ENCODE assay signal across 8 cellular contexts in the genomic region with DNA sequence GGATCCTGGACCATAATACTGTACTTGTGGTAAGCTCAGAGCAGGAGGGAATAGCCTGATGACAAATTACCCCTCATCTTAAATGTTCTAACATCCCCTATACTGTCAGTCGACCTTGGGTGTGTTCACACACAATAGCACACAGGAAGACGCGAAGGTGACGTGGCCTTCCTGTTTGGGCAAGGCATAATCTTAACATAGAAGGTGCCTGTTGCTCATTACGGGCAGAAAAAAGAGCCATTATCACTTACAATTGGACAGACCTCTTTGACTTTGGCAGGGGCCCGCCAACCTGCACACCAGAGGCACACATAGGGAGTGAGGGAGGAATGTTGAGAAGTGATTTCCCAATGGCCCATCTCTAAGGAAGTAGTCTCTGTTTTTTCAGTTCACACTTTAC.
DNase-seq lines count a peak whose midpoint lies in the region; ATAC-seq and TF ChIP-seq lines count a peak whose summit lies in the region.

No MANE protein-coding gene starts in this region.

- DNase-seq in Peyer's patch = peak in 2 of 3 donors; percentile 45 to 75
- DNase-seq in activated T-cell treated with anti-CD3 and anti-CD28 coated beads for 4 hours = peak; percentile 51
- peak; percentile 56 for DNase-seq in stimulated activated CD4-positive, alpha-beta T cell treated with anti-CD3 and anti-CD28 coated beads, Interleukin-2, amount 100 ng/mL, for 4 hours (ENCODE audit: low read depth)
- no peak for DNase-seq in inferior parietal cortex (ENCODE audit: extremely low spot score)
- DNase-seq in DMS53 (lab: John Stamatoyannopoulos, UW) = no peak
- no peak for DNase-seq in WERI-Rb-1
- no peak for DNase-seq in DMS153 (lab: John Stamatoyannopoulos, UW)

- H3K36me3 ChIP-seq in Peyer's patch = no peaks in the 10 kb centered on the region
- no peaks in the 10 kb centered on the region for H3K36me3 ChIP-seq in gastroesophageal sphincter
- H3K36me3 ChIP-seq in WERI-Rb-1 = no peaks in the 10 kb centered on the region

- TF ChIP-seq CTCF in Peyer's patch (IDR thresholded peaks at IDR 0.05) (no peak), gastroesophageal sphincter (IDR thresholded peaks at IDR 0.05) (no peak), WERI-Rb-1 (IDR thresholded peaks at IDR 0.05; ENCODE audit: low read depth, low read length) (no peak)

- no peak for TF ChIP-seq EP300 in gastroesophageal sphincter (IDR thresholded peaks at IDR 0.05)

- ATAC-seq in gastroesophageal sphincter = peak; percentile 47

- H3K4me1 ChIP-seq in Peyer's patch (no peaks in the 10 kb centered on the region), gastroesophageal sphincter (peaks cover 0 to 32% (median 0%) of the 10 kb centered on the region in 3 donors)

- H3K9me3 ChIP-seq in Peyer's patch (no peaks in the 10 kb centered on the region), gastroesophageal sphincter (no peaks in the 10 kb centered on the region), WERI-Rb-1 (ENCODE audit: severe bottlenecking) (no peaks in the 10 kb centered on the region)

- TF ChIP-seq POLR2A in Peyer's patch (IDR thresholded peaks at IDR 0.05) (no peak), gastroesophageal sphincter (IDR thresholded peaks at IDR 0.05) (no peak)

- H3K4me3 ChIP-seq in Peyer's patch (no peak overlapping the region), gastroesophageal sphincter (no peak overlapping the region), WERI-Rb-1 (ENCODE audit: low read depth, low read length) (no peak overlapping the region)

- WGBS in gastroesophageal sphincter (ENCODE audit: low coverage in 1 of 2), 2 donors = 70 to 74% methylated on average over 5 to 6 of the region's 6 CpGs

- H3K27ac ChIP-seq in Peyer's patch (peak overlapping the region in 3 of 4 donors; percentile 8 to 42 (median 9)), gastroesophageal sphincter (peak overlapping the region in 3 of 4 donors; percentile 25 to 58 (median 38)), WERI-Rb-1 (no peak overlapping the region)

- H3K27me3 ChIP-seq in Peyer's patch (no peaks in the 10 kb centered on the region), gastroesophageal sphincter (no peaks in the 10 kb centered on the region), WERI-Rb-1 (ENCODE audit: insufficient read depth, low read depth, severe bottlenecking) (no peaks in the 10 kb centered on the region)

Comparison
In these comparisons a context has a peak if more than half of its experiments do, and no peak if none do; other contexts are left out.
1. DNase-seq: peak in Peyer's patch (2 of 3), activated T-cell treated with anti-CD3 and anti-CD28 coated beads for 4 hours (single experiment) and stimulated activated CD4-positive, alpha-beta T cell treated with anti-CD3 and anti-CD28 coated beads, Interleukin-2, amount 100 ng/mL, for 4 hours (single experiment); none in inferior parietal cortex (single experiment), DMS53 (single experiment), WERI-Rb-1 (single experiment) and DMS153 (single experiment).